1 cellular context compared by ENCODE assay signal in genomic region chr19:12696366-12697335, GRCh38.
A peak's percentile ranks its signal among the peaks of the same experiment; 100 is the strongest.
TF ChIP-seq lines count a peak whose summit lies in the region.

Gene FBXW9 (minus strand): TSS chr19:12696631. CDS start chr19:12696581, 50 bp downstream.

TF ChIP-seq in K562, 482 proteins besides CTCF, POLR2A, EP300 and RAD21 (continued from another document and continues in another):
- TF ChIP-seq ZBTB2 (IDR thresholded peaks at IDR 0.05), result no peak
- peak; percentile 76 for TF ChIP-seq MXI1 (IDR thresholded peaks at IDR 0.05; ENCODE audit: low read depth, low read length)
- TF ChIP-seq AFF1 (IDR thresholded peaks at IDR 0.05; ENCODE audit: low read depth in 1 of 2, partially characterized antibody in 2 of 2), result no peak
- 0 out of 2 replicates have a peak, but pooled peaks have one; percentile 25 for TF ChIP-seq CHCHD3 (CRISPR knock-in tag; IDR thresholded peaks at IDR 0.05)
- TF ChIP-seq HOMEZ (CRISPR knock-in tag; IDR thresholded peaks at IDR 0.05), result no peak
- TF ChIP-seq KLF13 (tag; IDR thresholded peaks at IDR 0.05; ENCODE audit: borderline replicate concordance, low read depth), result 0 out of 2 replicates have a peak, but pooled peaks have one; percentile 44
- 0 out of 2 replicates have a peak, but pooled peaks have one; percentile 20 for TF ChIP-seq SOX6 (IDR thresholded peaks at IDR 0.05)
- peak; percentile 79 for TF ChIP-seq POLR2B (IDR thresholded peaks at IDR 0.05; ENCODE audit: low read depth, partially characterized antibody)
- no peak for TF ChIP-seq PATZ1 (CRISPR knock-in tag; IDR thresholded peaks at IDR 0.05; ENCODE audit: borderline replicate concordance)
- no peak for TF ChIP-seq DACH1 (IDR thresholded peaks at IDR 0.05; ENCODE audit: partially characterized antibody)
- TF ChIP-seq ZNF174 (CRISPR knock-in tag; IDR thresholded peaks at IDR 0.05), result no peak
- TF ChIP-seq HNRNPH1 (optimal IDR thresholded peaks at IDR 0.05; ENCODE audit: low read depth, low read length), result no peak
- TF ChIP-seq CSDE1 (IDR thresholded peaks at IDR 0.05), result peak in 1 of 2 experiments; percentile 75; a peak in 2 of 4 replicates
- TF ChIP-seq ELF1 (tag; IDR thresholded peaks at IDR 0.05), result peak; percentile 78
- TF ChIP-seq CBX1 (IDR thresholded peaks at IDR 0.05; ENCODE audit: low read depth), result no peak
- no peak for TF ChIP-seq RNF2 (IDR thresholded peaks at IDR 0.05)
- TF ChIP-seq THAP12 (CRISPR knock-in tag; IDR thresholded peaks at IDR 0.05), result no peak
- TF ChIP-seq PTTG1 (tag; IDR thresholded peaks at IDR 0.05; ENCODE audit: low read depth), result no peak
- TF ChIP-seq JUND (IDR thresholded peaks at IDR 0.05; ENCODE audit: borderline replicate concordance, low read depth, low read length), result peak; percentile 32; the same call in 1 of the 2 replicates
- TF ChIP-seq JUND (tag; IDR thresholded peaks at IDR 0.05; ENCODE audit: borderline replicate concordance, low read depth, low read length), result no peak
- TF ChIP-seq ZNF717 (CRISPR knock-in tag; IDR thresholded peaks at IDR 0.05), result no peak
- no peak for TF ChIP-seq THAP7 (CRISPR knock-in tag; IDR thresholded peaks at IDR 0.05)
- TF ChIP-seq ZBTB33 (CRISPR knock-in tag; IDR thresholded peaks at IDR 0.05), result 0 out of 2 replicates have a peak, but pooled peaks have one; percentile 40
- 0 out of 2 replicates have a peak, but pooled peaks have one; percentile 26 for TF ChIP-seq DNMT1 (IDR thresholded peaks at IDR 0.05)
- 0 out of 2 replicates have a peak, but pooled peaks have one; percentile 24 for TF ChIP-seq BHLHE40 (IDR thresholded peaks at IDR 0.05; ENCODE audit: low read length)
- TF ChIP-seq MAFK (IDR thresholded peaks at IDR 0.05; ENCODE audit: low read length), result peak; percentile 29; the same call in 1 of the 2 replicates
- TF ChIP-seq ATF2 (CRISPR knock-in tag; IDR thresholded peaks at IDR 0.05), result no peak
- no peak for TF ChIP-seq RBM15 (IDR thresholded peaks at IDR 0.05; ENCODE audit: insufficient read depth, low read length)
- TF ChIP-seq POLR3A (IDR thresholded peaks at IDR 0.05; ENCODE audit: borderline replicate concordance, extremely low read depth, insufficient read depth, insufficient read length), result no peak
- TF ChIP-seq ZNF639 (CRISPR knock-in tag; conservative IDR thresholded peaks at IDR 0.05 in 1 of 2, IDR thresholded peaks at IDR 0.05 in 1 of 2), result 0 out of 4 replicates have a peak, but pooled peaks of 1 of the 2 experiments have one; percentile 41
- no peak for TF ChIP-seq ZNF3 (CRISPR knock-in tag; IDR thresholded peaks at IDR 0.05)
- TF ChIP-seq TOE1 (IDR thresholded peaks at IDR 0.05; ENCODE audit: borderline replicate concordance), result no peak; the same call in 1 of the 2 replicates
- TF ChIP-seq TOE1 (CRISPR knock-in tag; IDR thresholded peaks at IDR 0.05; ENCODE audit: borderline replicate concordance, low read depth), result no peak
- no peak for TF ChIP-seq ZZZ3 (IDR thresholded peaks at IDR 0.05)
- peak; percentile 65 to 99; a peak in 2 of 4 replicates for TF ChIP-seq HDAC1 (IDR thresholded peaks at IDR 0.05)
- TF ChIP-seq ZNF589 (CRISPR knock-in tag; IDR thresholded peaks at IDR 0.05; ENCODE audit: low read depth), result no peak
- TF ChIP-seq KHSRP (IDR thresholded peaks at IDR 0.05), result peak; percentile 50; the same call in 1 of the 2 replicates
- TF ChIP-seq MAX (CRISPR knock-in tag; IDR thresholded peaks at IDR 0.05), result peak; percentile 77
- TF ChIP-seq RNF219 (CRISPR knock-in tag; IDR thresholded peaks at IDR 0.05), result no peak
